9 cellular contexts compared by ENCODE assay signal in the genomic region with DNA sequence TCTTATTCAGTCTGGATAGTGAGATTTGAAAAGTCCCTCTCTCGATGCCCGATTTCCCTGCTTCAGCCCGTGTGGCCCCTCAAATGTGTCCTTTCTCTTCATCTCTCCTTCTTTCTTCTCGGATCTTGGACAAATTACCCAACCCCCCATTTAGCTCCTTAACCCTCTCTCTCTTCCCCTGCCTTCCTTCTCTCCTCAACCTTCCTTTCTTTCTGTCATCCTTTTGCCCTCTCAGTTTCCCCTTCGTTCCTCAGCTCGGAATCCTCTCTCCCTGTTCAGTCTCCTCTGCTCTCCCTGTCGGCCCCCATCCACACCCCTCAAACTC. TPM values are rescaled to one million over a fixed set of nuclear protein-coding genes. Genes with fewer than 3 reads are reported as not detected.
A peak's percentile ranks its signal among the peaks of the same experiment; 100 is the strongest.
DNase-seq lines count a peak whose midpoint lies in the region; ATAC-seq and TF ChIP-seq lines count a peak whose summit lies in the region.
"Had no signal": no experiment of that assay in that cellular context is flagged by ENCODE, and none has a peak within 500 bp of the region (broad histone marks: within the 10 kb centered on the region; RNA-seq: fewer than 3 reads in every experiment).

No MANE protein-coding gene starts in this region.

- H2AFZ ChIP-seq in hepatocyte, result peak overlapping the region; percentile 57

- WGBS in hepatocyte (ENCODE audit: low lambda C conversion rate, missing lambda C conversion rate), result 4% methylated on average over 7 of the region's 7 CpGs

- H4K20me1 ChIP-seq in hepatocyte (ENCODE audit: insufficient read depth, poor library complexity, severe bottlenecking), result no peaks in the 10 kb centered on the region

- no peak for ATAC-seq in GM18505 (IDR thresholded peaks at IDR 0.05; ENCODE audit: unreplicated experiment)
- ATAC-seq in GM19463 (IDR thresholded peaks at IDR 0.05; ENCODE audit: unreplicated experiment), result no peak

- no peak for TF ChIP-seq POLR2A in GM18505 (IDR thresholded peaks at IDR 0.05; ENCODE audit: borderline replicate concordance, extremely low read depth, insufficient read depth, insufficient read length)

- peak overlapping the region; percentile 82 for H3K4me2 ChIP-seq in hepatocyte

- H3K4me1 ChIP-seq in SJSA1 (replicated peaks) (peaks cover 29% of the 10 kb centered on the region), hepatocyte (ENCODE audit: insufficient read depth) (peaks cover 28% of the 10 kb centered on the region), skeletal muscle tissue (ENCODE audit: control insufficient read depth in 3 of 3, insufficient read depth in 3 of 3, low read length in 3 of 3) (peaks cover 18 to 32% (median 19%) of the 10 kb centered on the region in 3 donors)

- peak overlapping the region; percentile 83 to 92 (median 88) for H3K9ac ChIP-seq in skeletal muscle tissue (ENCODE audit: low read depth in 1 of 3, low read length in 3 of 3)

- no peaks in the 10 kb centered on the region for H3K27me3 ChIP-seq in SJSA1 (replicated peaks)
- H3K27me3 ChIP-seq in hepatocyte, result no peaks in the 10 kb centered on the region
- H3K27me3 ChIP-seq in skeletal muscle tissue (ENCODE audit: control insufficient read depth in 3 of 3, insufficient read depth in 3 of 3, low read length in 3 of 3), result no peaks in the 10 kb centered on the region

- H3K4me3 ChIP-seq in GM12864 (ENCODE audit: low read depth, low read length), result peak overlapping the region; percentile 82
- peak overlapping the region; percentile 43 for H3K4me3 ChIP-seq in SJSA1
- peak overlapping the region; percentile 33 for H3K4me3 ChIP-seq in hepatocyte
- H3K4me3 ChIP-seq in skeletal muscle tissue (ENCODE audit: low read length in 3 of 3), result peak overlapping the region; percentile 76 to 92 (median 90)

- TF ChIP-seq CTCF in GM12864 (IDR thresholded peaks at IDR 0.05; ENCODE audit: low read depth, low read length, missing control alignments), result no peak
- TF ChIP-seq CTCF in hepatocyte (IDR thresholded peaks at IDR 0.05; ENCODE audit: poor library complexity), result no peak

- no peaks in the 10 kb centered on the region for H3K79me2 ChIP-seq in hepatocyte

- no peaks in the 10 kb centered on the region for H3K9me3 ChIP-seq in SJSA1 (replicated peaks)
- H3K9me3 ChIP-seq in hepatocyte (ENCODE audit: low read depth), result no peaks in the 10 kb centered on the region
- H3K9me3 ChIP-seq in skeletal muscle tissue (ENCODE audit: control insufficient read depth in 3 of 3, low read length in 3 of 3), result no peaks in the 10 kb centered on the region

- DNase-seq in GM12864 (ENCODE audit: low read depth) (no peak), SJSA1 (ENCODE audit: low read depth in 1 of 2, low spot score in 2 of 2) (peak in 1 of 2 experiments; percentile 44), hepatocyte (ENCODE audit: low spot score) (no peak), HK-2 (ENCODE audit: unreplicated experiment) (no peak)
- no peak for DNase-seq in activated effector memory CD4-positive, alpha-beta T cell treated with anti-CD3 and anti-CD28 coated beads, Interleukin-2, amount 50 U/mL, for 16 hours

- H3K27ac ChIP-seq in SJSA1 (peak overlapping the region; percentile 73), hepatocyte (peak overlapping the region; percentile 94), skeletal muscle tissue (ENCODE audit: low read depth, low read length) (peak overlapping the region; percentile 88)

- no peaks in the 10 kb centered on the region for H3K9me2 ChIP-seq in hepatocyte (replicated peaks; ENCODE audit: insufficient read depth)

- H3K36me3 ChIP-seq in SJSA1, result no peaks in the 10 kb centered on the region
- H3K36me3 ChIP-seq in hepatocyte (replicated peaks; ENCODE audit: insufficient read depth, low read depth), result no peaks in the 10 kb centered on the region
- H3K36me3 ChIP-seq in skeletal muscle tissue (ENCODE audit: control insufficient read depth in 3 of 3, insufficient read depth in 3 of 3, low read length in 3 of 3), result no peaks in the 10 kb centered on the region

RNA-seq across cellular contexts. Expression of gene GPR84, which starts 5.7 kb away (rescaled TPM):
- not detected in 2 replicates for total RNA-seq in SJSA1 (2014; rRNA removed; shearing (Covaris generic))
- total RNA-seq in hepatocyte, result 0.07 TPM in 1 of 2 replicates, not detected in the other
- polyA plus RNA-seq in hepatocyte, result not detected in 2 replicates
- total RNA-seq in skeletal muscle tissue, result not detected
- total RNA-seq: T-cell had no signal

RNA-seq across cellular contexts. Expression of gene ZNF385A, which starts 26.0 kb away (rescaled TPM):
- 0.31 and 0.42 TPM in 2 replicates for total RNA-seq in SJSA1 (2014; rRNA removed; shearing (Covaris generic))
- 2.2 and 5.6 TPM in 2 replicates for total RNA-seq in hepatocyte
- 4.2 and 4.6 TPM in 2 replicates for polyA plus RNA-seq in hepatocyte
- 3.7 TPM for total RNA-seq in skeletal muscle tissue

RNA-seq across cellular contexts. Expression of gene COPZ1, which starts 33.7 kb away (rescaled TPM):
- 106 and 191 TPM in 2 replicates for total RNA-seq in SJSA1 (2014; rRNA removed; shearing (Covaris generic))
- total RNA-seq in hepatocyte (164 and 220 TPM in 2 replicates), skeletal muscle tissue (62.6 TPM)
- polyA plus RNA-seq in hepatocyte, result 207 and 224 TPM in 2 replicates

RNA-seq across cellular contexts. Expression of gene NFE2, which starts 57.8 kb away (rescaled TPM):
- not detected in 2 replicates for total RNA-seq in SJSA1 (2014; rRNA removed; shearing (Covaris generic))
- total RNA-seq in hepatocyte, result 0.44 TPM in 1 of 2 replicates, not detected in the other
- 0.83 TPM in 1 of 2 replicates, not detected in the other for polyA plus RNA-seq in hepatocyte
- total RNA-seq in skeletal muscle tissue, result 5.2 TPM

Comparison
In these comparisons a context has a peak if more than half of its experiments do, and no peak if none do; other contexts are left out.
1. H3K4me3 ChIP-seq: peak in every context shown above with its lines; median percentile 90 in skeletal muscle tissue; 82 in GM12864; 43 in SJSA1; 33 in hepatocyte.